ENCODE assay signal across 9 cellular contexts in the genomic region with DNA sequence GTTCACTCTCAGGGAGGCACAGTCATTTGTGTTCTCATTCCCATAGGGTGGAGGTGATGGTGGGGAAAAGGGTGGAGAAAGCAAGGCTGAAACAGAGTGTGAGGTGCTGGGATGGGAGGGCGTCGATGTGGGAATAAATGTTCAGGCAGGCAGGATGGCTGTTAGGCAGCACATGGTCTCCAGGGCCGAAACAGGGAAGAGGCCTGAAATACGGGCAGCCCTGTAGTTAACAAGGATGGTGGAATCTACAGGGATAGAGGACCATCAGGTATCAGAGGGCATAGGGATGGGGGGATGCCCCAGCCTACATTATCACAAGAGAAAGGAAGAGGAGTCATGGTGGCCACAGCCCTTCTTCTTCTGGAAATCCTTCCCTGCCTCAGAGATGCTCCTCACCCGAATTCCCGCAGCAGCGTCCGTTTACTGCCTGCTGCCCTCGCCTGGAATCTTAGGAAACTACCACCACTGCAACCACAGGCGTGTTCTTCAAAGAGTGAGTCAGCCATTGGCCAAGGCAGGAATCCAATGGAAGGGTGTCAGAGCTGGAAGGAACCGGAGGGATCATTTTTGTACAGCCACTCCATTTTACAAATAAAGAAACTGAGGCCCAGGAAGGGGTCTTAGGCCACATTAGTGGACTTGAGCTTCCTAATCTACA. TPM values are rescaled to one million over a fixed set of nuclear protein-coding genes. Genes with fewer than 3 reads are reported as not detected.
DNase-seq lines count a peak whose midpoint lies in the region; ATAC-seq and TF ChIP-seq lines count a peak whose summit lies in the region.
"Had no signal": no experiment of that assay in that cellular context is flagged by ENCODE, and none has a peak within 500 bp of the region (broad histone marks: within the 10 kb centered on the region; RNA-seq: fewer than 3 reads in every experiment).

No MANE protein-coding gene starts in this region.

- no peak overlapping the region for H3K4me3 ChIP-seq in epithelial cell of proximal tubule (ENCODE audit: low read depth, low read length)
- H3K4me3 ChIP-seq in naive thymus-derived CD4-positive, alpha-beta T cell (ENCODE audit: low read length), result no peak overlapping the region

- H3K4me3 Mint-ChIP-seq in naive thymus-derived CD4-positive, alpha-beta T cell, result peak overlapping the region in 3 of 10 donors; percentile 4 to 23 (median 12)
- H3K4me3 Mint-ChIP-seq: natural killer cell treated with Interleukin-12 subunit alpha and Interleukin-12 subunit beta and Interleukin-15 and Interleukin-18, amount 100 ng/mL, for 72 hours had no signal

- H3K9me3 ChIP-seq in naive thymus-derived CD4-positive, alpha-beta T cell (ENCODE audit: control insufficient read depth in 2 of 3, low read length in 3 of 3), result no peaks in the 10 kb centered on the region

- H3K4me1 ChIP-seq in naive thymus-derived CD4-positive, alpha-beta T cell (ENCODE audit: control insufficient read depth in 2 of 2, insufficient read depth in 2 of 2, low read length in 2 of 2), result peaks cover 0 to 11% of the 10 kb centered on the region in 2 donors

- peaks cover 0 to 25% (median 0%) of the 10 kb centered on the region in 5 donors for H3K27me3 Mint-ChIP-seq in naive thymus-derived CD4-positive, alpha-beta T cell

- no peaks in the 10 kb centered on the region for H3K36me3 ChIP-seq in naive thymus-derived CD4-positive, alpha-beta T cell (ENCODE audit: control insufficient read depth in 2 of 3, insufficient read depth in 3 of 3, low read length in 3 of 3)

- no peaks in the 10 kb centered on the region for H3K27me3 ChIP-seq in naive thymus-derived CD4-positive, alpha-beta T cell (ENCODE audit: control insufficient read depth in 2 of 2, insufficient read depth in 2 of 2, low read length in 2 of 2)

- peaks cover 0 to 2% (median 0%) of the 10 kb centered on the region in 11 donors for H3K9me3 Mint-ChIP-seq in naive thymus-derived CD4-positive, alpha-beta T cell
- H3K9me3 Mint-ChIP-seq: natural killer cell treated with Interleukin-12 subunit alpha and Interleukin-12 subunit beta and Interleukin-15 and Interleukin-18, amount 100 ng/mL, for 72 hours had no signal

- POLR2A ChIA-PET in naive thymus-derived CD4-positive, alpha-beta T cell (lab: Charles Lee), result interaction anchor here (1.2 kb wide), 1 partner anchor 232 kb away, joined by 3 read pairs; no protein-coding TSS in a partner anchor

- intact Hi-C loops in naive thymus-derived CD4-positive, alpha-beta T cell (cut with micrococcal nuclease), result no loop called here

- no peaks in the 10 kb centered on the region for H3K36me3 Mint-ChIP-seq in naive thymus-derived CD4-positive, alpha-beta T cell
- H3K36me3 Mint-ChIP-seq: natural killer cell treated with Interleukin-12 subunit alpha and Interleukin-12 subunit beta and Interleukin-15 and Interleukin-18, amount 100 ng/mL, for 72 hours had no signal

- TF ChIP-seq CTCF in epithelial cell of proximal tubule (conservative IDR thresholded peaks at IDR 0.05; ENCODE audit: low read depth, low read length), result peak; percentile 83

- no peak overlapping the region for H3K27ac ChIP-seq in naive thymus-derived CD4-positive, alpha-beta T cell (ENCODE audit: low read depth, low read length)

- ATAC-seq in naive thymus-derived CD4-positive, alpha-beta T cell, result no peak
- ATAC-seq in HG03571 (IDR thresholded peaks at IDR 0.05; ENCODE audit: unreplicated experiment), result no peak

- H3K4me1 Mint-ChIP-seq in naive thymus-derived CD4-positive, alpha-beta T cell, result peaks cover 8 to 25% (median 17%) of the 10 kb centered on the region in 7 donors

- H3K27ac Mint-ChIP-seq in naive thymus-derived CD4-positive, alpha-beta T cell, result peak overlapping the region in 6 of 9 donors; percentile 19 to 91 (median 66)

- DNase-seq in GM04504 (ENCODE audit: low read depth), result peak; percentile 71
- DNase-seq in OCI-M1 (lab: John Stamatoyannopoulos, UW), result peak; percentile 50
- DNase-seq in epithelial cell of proximal tubule (ENCODE audit: low read depth), result no peak
- no peak for DNase-seq in naive thymus-derived CD4-positive, alpha-beta T cell
- no peak for DNase-seq in NCI-H1436 (lab: John Stamatoyannopoulos, UW)
- DNase-seq in stimulated activated CD8-positive, alpha-beta memory T cell treated with anti-CD3 and anti-CD28 coated beads, Interleukin-4, amount 100 ng/mL, for 48 hours, result no peak
- no peak for DNase-seq in stimulated activated CD4-positive, alpha-beta T cell treated with anti-CD3 and anti-CD28 coated beads, Interleukin-2, amount 100 ng/mL, for 24 hours

- CTCF ChIA-PET in naive thymus-derived CD4-positive, alpha-beta T cell (lab: Charles Lee), result interaction anchor here (0.8 to 1.8 kb wide), 3 partner anchors 60 to 347 kb away, joined by 3 to 4 read pairs (median 3); no protein-coding TSS in a partner anchor

RNA-seq across cellular contexts. Expression of a gene that starts 49.7 kb away (rescaled TPM):
- total RNA-seq in epithelial cell of proximal tubule, result 16.1 and 25.3 TPM in 2 replicates
- total RNA-seq in naive thymus-derived CD4-positive, alpha-beta T cell, result 1 to 10 TPM; 3.5 to 7.9 (median 6.2) TPM
- polyA plus RNA-seq in naive thymus-derived CD4-positive, alpha-beta T cell, result 10 to 100 TPM in 1 of 2 donors, 1 to 10 TPM in 1; 8.7 to 11.0 TPM

Comparison
In these comparisons a context has a peak if more than half of its experiments do, and no peak if none do; other contexts are left out.
1. DNase-seq: peak in GM04504 (single experiment) and OCI-M1 (single experiment); none in epithelial cell of proximal tubule (single experiment), naive thymus-derived CD4-positive, alpha-beta T cell (0 of 9), NCI-H1436 (single experiment), stimulated activated CD8-positive, alpha-beta memory T cell treated with anti-CD3 and anti-CD28 coated beads, Interleukin-4, amount 100 ng/mL, for 48 hours (single experiment) and stimulated activated CD4-positive, alpha-beta T cell treated with anti-CD3 and anti-CD28 coated beads, Interleukin-2, amount 100 ng/mL, for 24 hours (0 of 2).